Comparison of ENCODE assay signal across 18 cellular contexts in the genomic region with DNA sequence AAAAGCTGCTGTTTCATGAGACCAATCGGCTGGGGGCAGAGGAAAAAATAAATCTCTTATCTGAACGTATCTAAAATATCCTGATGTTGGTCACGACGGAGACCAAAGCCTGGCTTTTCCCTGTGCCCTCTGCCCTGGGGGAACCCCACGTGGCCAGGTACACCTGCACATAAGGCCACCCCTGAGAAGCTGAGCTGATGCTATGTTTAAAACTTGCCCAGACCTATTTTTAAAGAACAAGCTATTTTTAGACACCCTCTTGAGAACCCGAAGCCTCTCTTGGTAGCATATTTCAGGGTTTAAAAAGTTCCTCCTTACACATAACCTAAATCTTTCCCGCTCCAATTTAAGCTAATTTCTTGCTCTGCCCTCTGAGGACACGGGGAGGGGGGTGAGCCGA.
"Had no signal": no experiment of that assay in that cellular context is flagged by ENCODE, and none has a peak within 500 bp of the region (broad histone marks: within the 10 kb centered on the region; RNA-seq: fewer than 3 reads in every experiment).

No MANE protein-coding gene starts in this region.

- ATAC-seq: activated CD8-positive, alpha-beta T cell treated with anti-CD3 and anti-CD28 coated beads, Interleukin-2, amount 10 ng/mL, durations not matched to agents 7 days and 5 days; activated T-cell treated with anti-CD3 and anti-CD28 coated beads, Interleukin-2, amount 50 U/mL, for 72 hours; left lobe of liver; naive thymus-derived CD8-positive, alpha-beta T cell; stimulated activated naive CD8-positive, alpha-beta T cell treated with anti-CD3 and anti-CD28 coated beads, Interleukin-15, Interleukin-2, amounts not matched to agents 100 U/mL and 50 U/mL, for 24 hours had no signal

- H3K4me3 ChIP-seq: lung, tibial artery had no signal

- H3K36me3 ChIP-seq: tibial artery had no signal

- H3K27ac ChIP-seq: tibial artery had no signal

- H3K9me3 ChIP-seq: tibial artery had no signal

- H3K27me3 ChIP-seq: tibial artery had no signal

- DNase-seq: activated CD4-positive, alpha-beta T cell treated with anti-CD3 and anti-CD28 coated beads for 1 hour; activated CD4-positive, alpha-beta T cell treated with anti-CD3 and anti-CD28 coated beads, Interleukin-2, amount 50 U/mL, for 1 hour; activated CD8-positive, alpha-beta T cell treated with anti-CD3 and anti-CD28 coated beads, Interleukin-2, amount 10 ng/mL, durations not matched to agents 7 days and 5 days; activated effector memory CD4-positive, alpha-beta T cell treated with Interleukin-2 at 50 U/mL for 16 hours; activated naive CD4-positive, alpha-beta T cell treated with anti-CD3 and anti-CD28 coated beads for 36 hours; activated naive CD8-positive, alpha-beta T cell treated with anti-CD3 and anti-CD28 coated beads, Interleukin-2, amount 10 ng/mL, durations not matched to agents 7 days and 5 days; activated T-cell treated with anti-CD3 and anti-CD28 coated beads, Interleukin-2, amount 50 U/mL, for 72 hours; amniotic stem cell; effector CD4-positive, alpha-beta T cell; kidney; naive thymus-derived CD8-positive, alpha-beta T cell; stimulated activated CD4-positive, alpha-beta T cell treated with anti-CD3 and anti-CD28 coated beads, Interleukin-12 subunit alpha, Interleukin-12 subunit beta, amount 100 ng/mL, for 4 hours; stimulated activated CD4-positive, alpha-beta T cell treated with anti-CD3 and anti-CD28 coated beads, Interleukin-4, amount 100 ng/mL, for 4 hours; stimulated activated naive CD8-positive, alpha-beta T cell treated with anti-CD3 and anti-CD28 coated beads, Interleukin-15, Interleukin-2, amounts not matched to agents 100 U/mL and 50 U/mL, for 24 hours; T-helper 9 cell had no signal
